Comparison of ENCODE assay signal across 36 cellular contexts in the genomic region with DNA sequence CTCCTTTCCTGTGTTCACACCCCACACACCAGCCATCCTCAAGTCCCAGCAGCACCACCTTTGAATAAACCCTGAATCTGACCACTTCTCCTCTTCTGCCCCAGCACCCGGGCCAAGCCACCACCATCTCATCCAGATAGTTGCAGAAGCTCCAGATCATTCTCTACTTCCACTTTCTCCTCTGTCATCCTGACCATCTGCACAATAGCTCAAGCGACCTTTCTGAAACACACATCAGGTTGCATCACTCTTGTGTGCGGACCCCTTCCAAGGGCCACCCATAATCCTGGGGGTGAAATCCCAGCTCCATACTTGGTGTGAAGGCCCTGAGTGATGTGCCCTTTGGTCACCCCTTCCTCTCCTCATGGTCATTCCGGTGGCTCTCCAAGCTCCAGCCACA.
"Had no signal": no experiment of that assay in that cellular context is flagged by ENCODE, and none has a peak within 500 bp of the region (broad histone marks: within the 10 kb centered on the region; RNA-seq: fewer than 3 reads in every experiment).

No MANE protein-coding gene starts in this region.

- H3K9me3 ChIP-seq: ascending aorta had no signal

- H3K36me3 ChIP-seq: ascending aorta, cardiac muscle cell had no signal

- H3K4me3 Mint-ChIP-seq: activated B cell treated with CpG ODN at 0.5 μM for 24 hours; activated CD4-positive, alpha-beta memory T cell treated with anti-CD3 and anti-CD28 coated beads for 36 hours; activated CD4-positive, alpha-beta T cell treated with anti-CD3 and anti-CD28 coated beads, Interleukin-2, amount 10 ng/mL, durations not matched to agents 24 days and 14 days; activated CD8-positive, alpha-beta T cell treated with anti-CD3 and anti-CD28 coated beads for 36 hours; activated naive CD4-positive, alpha-beta T cell treated with anti-CD3 and anti-CD28 coated beads for 36 hours; activated naive CD4-positive, alpha-beta T cell treated with anti-CD3 and anti-CD28 coated beads, Interleukin-2, amount 50 U/mL, for 24 hours; activated naive CD8-positive, alpha-beta T cell; activated naive CD8-positive, alpha-beta T cell treated with anti-CD3 and anti-CD28 coated beads, Interleukin-2, amount 10 ng/mL, durations not matched to agents 7 days and 5 days; activated naive CD8-positive, alpha-beta T cell treated with anti-CD3 and anti-CD28 coated beads, Interleukin-2, amount 50 U/mL, for 24 hours; activated T-cell treated with anti-CD3 and anti-CD28 coated beads, Interleukin-2, amount 50 U/mL, for 4 hours; activated T-cell treated with anti-CD3 and anti-CD28 coated beads, Interleukin-2, amount 50 U/mL, for 72 hours; activated T-helper 1 cell treated with anti-CD3 and anti-CD28 coated beads, Interleukin-12 subunit alpha, Interleukin-12 subunit beta, Interleukin-2, Interleukin-4 antibody, amounts not matched to agents 30 ng/mL and 10 ng/mL and 1 ng/mL, durations not matched to agents 14 hours and 24 hours and 36 hours; activated T-helper 17 cell treated with anti-CD3 and anti-CD28 coated beads, Interleukin-2, amount 50 U/mL, for 72 hours; brain; central memory CD8-positive, alpha-beta T cell; T-helper 1 cell treated with Interleukin-12 subunit alpha and Interleukin-12 subunit beta and Interleukin-4 antibody, amounts not matched to agents 30 μg/mL and 1 μg/mL, for 36 hours; T-helper 2 cell treated with Interferon-gamma antibody and Interleukin-4, amounts not matched to agents 5 μg/mL and 100 μg/mL, for 36 hours had no signal

- H3K36me3 Mint-ChIP-seq: activated CD4-positive, alpha-beta memory T cell treated with anti-CD3 and anti-CD28 coated beads for 36 hours; activated naive CD4-positive, alpha-beta T cell treated with anti-CD3 and anti-CD28 coated beads, Interleukin-2, amount 50 U/mL, for 24 hours; activated naive CD8-positive, alpha-beta T cell; activated naive CD8-positive, alpha-beta T cell treated with anti-CD3 and anti-CD28 coated beads, Interleukin-2, amount 10 ng/mL, durations not matched to agents 7 days and 5 days; brain had no signal

- DNase-seq: activated B cell treated with CpG ODN at 0.5 μM for 24 hours; activated CD4-positive, alpha-beta memory T cell treated with anti-CD3 and anti-CD28 coated beads for 36 hours; activated CD4-positive, alpha-beta T cell treated with anti-CD3 and anti-CD28 coated beads for 4 hours; activated CD4-positive, alpha-beta T cell treated with anti-CD3 and anti-CD28 coated beads, Interleukin-2, amount 10 ng/mL, durations not matched to agents 24 days and 14 days; activated CD4-positive, alpha-beta T cell treated with anti-CD3 and anti-CD28 coated beads, Interleukin-2, amount 50 U/mL, for 1 hour; activated CD4-positive, alpha-beta T cell treated with anti-CD3 and anti-CD28 coated beads, Interleukin-2, amount 50 U/mL, for 4 hours; activated CD4-positive, CD25-positive, alpha-beta regulatory T cell treated with anti-CD3 and anti-CD28 coated beads, Interleukin-2, amount 50 U/mL, for 72 hours; activated CD8-positive, alpha-beta memory T cell treated with anti-CD3 and anti-CD28 coated beads, Interleukin-2, amount 50 U/mL, for 4 hours; activated CD8-positive, alpha-beta T cell treated with anti-CD3 and anti-CD28 coated beads for 36 hours; activated effector memory CD4-positive, alpha-beta T cell treated with anti-CD3 and anti-CD28 coated beads, Interleukin-2, amount 50 U/mL, for 16 hours; activated gamma-delta T cell treated with Interleukin-2 at 50 U/mL for 16 hours; activated naive CD4-positive, alpha-beta T cell; activated naive CD4-positive, alpha-beta T cell treated with anti-CD3 and anti-CD28 coated beads for 36 hours; activated naive CD8-positive, alpha-beta T cell treated with anti-CD3 and anti-CD28 coated beads, Interleukin-2, amount 10 ng/mL, durations not matched to agents 7 days and 5 days; activated naive CD8-positive, alpha-beta T cell treated with anti-CD3 and anti-CD28 coated beads, Interleukin-2, amount 50 U/mL, for 24 hours; activated T-cell treated with anti-CD3 and anti-CD28 coated beads for 4 hours; activated T-cell treated with anti-CD3 and anti-CD28 coated beads, Interleukin-2, amount 50 U/mL, for 1 hour; activated T-cell treated with anti-CD3 and anti-CD28 coated beads, Interleukin-2, amount 50 U/mL, for 4 hours; activated T-cell treated with anti-CD3 and anti-CD28 coated beads, Interleukin-2, amount 50 U/mL, for 72 hours; amygdala; anterior cingulate cortex; caudate nucleus; T-helper 1 cell; T-helper 2 cell; T-helper 9 cell had no signal

- H3K27ac ChIP-seq: ascending aorta, cardiac muscle cell, VCaP had no signal

- H3K27ac Mint-ChIP-seq: activated B cell treated with CpG ODN at 0.5 μM for 24 hours; activated CD4-positive, alpha-beta memory T cell treated with anti-CD3 and anti-CD28 coated beads for 36 hours; activated CD4-positive, alpha-beta T cell treated with anti-CD3 and anti-CD28 coated beads, Interleukin-2, amount 10 ng/mL, durations not matched to agents 24 days and 14 days; activated CD8-positive, alpha-beta T cell treated with anti-CD3 and anti-CD28 coated beads for 36 hours; activated naive CD4-positive, alpha-beta T cell treated with anti-CD3 and anti-CD28 coated beads for 36 hours; activated naive CD4-positive, alpha-beta T cell treated with anti-CD3 and anti-CD28 coated beads, Interleukin-2, amount 50 U/mL, for 24 hours; activated naive CD8-positive, alpha-beta T cell; activated naive CD8-positive, alpha-beta T cell treated with anti-CD3 and anti-CD28 coated beads, Interleukin-2, amount 10 ng/mL, durations not matched to agents 7 days and 5 days; activated naive CD8-positive, alpha-beta T cell treated with anti-CD3 and anti-CD28 coated beads, Interleukin-2, amount 50 U/mL, for 24 hours; activated T-cell treated with anti-CD3 and anti-CD28 coated beads, Interleukin-2, amount 50 U/mL, for 72 hours; activated T-helper 1 cell treated with anti-CD3 and anti-CD28 coated beads, Interleukin-12 subunit alpha, Interleukin-12 subunit beta, Interleukin-2, Interleukin-4 antibody, amounts not matched to agents 30 ng/mL and 10 ng/mL and 1 ng/mL, durations not matched to agents 14 hours and 24 hours and 36 hours; activated T-helper 17 cell treated with anti-CD3 and anti-CD28 coated beads, Interleukin-2, amount 50 U/mL, for 72 hours; brain; T-helper 1 cell treated with Interleukin-12 subunit alpha and Interleukin-12 subunit beta and Interleukin-4 antibody, amounts not matched to agents 30 μg/mL and 1 μg/mL, for 36 hours; T-helper 2 cell treated with Interferon-gamma antibody and Interleukin-4, amounts not matched to agents 5 μg/mL and 100 μg/mL, for 36 hours had no signal

- H3K9me3 Mint-ChIP-seq: activated naive CD4-positive, alpha-beta T cell treated with anti-CD3 and anti-CD28 coated beads, Interleukin-2, amount 50 U/mL, for 24 hours; activated T-helper 17 cell treated with anti-CD3 and anti-CD28 coated beads, Interleukin-2, amount 50 U/mL, for 72 hours had no signal

- H3K4me3 ChIP-seq: ascending aorta, cardiac muscle cell had no signal

- ATAC-seq: activated CD8-positive, alpha-beta T cell treated with anti-CD3 and anti-CD28 coated beads for 36 hours; activated naive CD8-positive, alpha-beta T cell treated with anti-CD3 and anti-CD28 coated beads, Interleukin-2, amount 50 U/mL, for 24 hours; activated T-cell treated with anti-CD3 and anti-CD28 coated beads, Interleukin-2, amount 50 U/mL, for 4 hours; activated T-cell treated with anti-CD3 and anti-CD28 coated beads, Interleukin-2, amount 50 U/mL, for 72 hours; activated T-helper 17 cell treated with anti-CD3 and anti-CD28 coated beads, Interleukin-2, amount 50 U/mL, for 72 hours had no signal

- H3K27me3 Mint-ChIP-seq: activated B cell treated with CpG ODN at 0.5 μM for 24 hours; activated CD4-positive, alpha-beta memory T cell treated with anti-CD3 and anti-CD28 coated beads for 36 hours; activated CD4-positive, alpha-beta T cell treated with anti-CD3 and anti-CD28 coated beads, Interleukin-2, amount 10 ng/mL, durations not matched to agents 24 days and 14 days; activated CD8-positive, alpha-beta T cell treated with anti-CD3 and anti-CD28 coated beads for 36 hours; activated naive CD4-positive, alpha-beta T cell treated with anti-CD3 and anti-CD28 coated beads, Interleukin-2, amount 50 U/mL, for 24 hours; activated naive CD8-positive, alpha-beta T cell; activated naive CD8-positive, alpha-beta T cell treated with anti-CD3 and anti-CD28 coated beads, Interleukin-2, amount 10 ng/mL, durations not matched to agents 7 days and 5 days; activated naive CD8-positive, alpha-beta T cell treated with anti-CD3 and anti-CD28 coated beads, Interleukin-2, amount 50 U/mL, for 24 hours; activated T-helper 17 cell treated with anti-CD3 and anti-CD28 coated beads, Interleukin-2, amount 50 U/mL, for 72 hours; central memory CD8-positive, alpha-beta T cell had no signal

- H3K4me1 ChIP-seq: ascending aorta had no signal

- H3K27me3 ChIP-seq: ascending aorta, cardiac muscle cell had no signal

- H3K4me1 Mint-ChIP-seq: activated B cell treated with CpG ODN at 0.5 μM for 24 hours; activated CD4-positive, alpha-beta T cell treated with anti-CD3 and anti-CD28 coated beads, Interleukin-2, amount 10 ng/mL, durations not matched to agents 24 days and 14 days; activated naive CD4-positive, alpha-beta T cell treated with anti-CD3 and anti-CD28 coated beads, Interleukin-2, amount 50 U/mL, for 24 hours; activated naive CD8-positive, alpha-beta T cell treated with anti-CD3 and anti-CD28 coated beads, Interleukin-2, amount 10 ng/mL, durations not matched to agents 7 days and 5 days; activated naive CD8-positive, alpha-beta T cell treated with anti-CD3 and anti-CD28 coated beads, Interleukin-2, amount 50 U/mL, for 24 hours; activated T-helper 17 cell treated with anti-CD3 and anti-CD28 coated beads, Interleukin-2, amount 50 U/mL, for 72 hours; brain; central memory CD8-positive, alpha-beta T cell had no signal
